ENCODE assay signal across 10 cellular contexts in genomic region chr17:47820023-47820789, GRCh38. TPM values are rescaled to one million over a fixed set of nuclear protein-coding genes. Genes with fewer than 3 reads are reported as not detected.
DNase-seq lines count a peak whose midpoint lies in the region; TF ChIP-seq lines count a peak whose summit lies in the region.
"Had no signal": no experiment of that assay in that cellular context is flagged by ENCODE, and none has a peak within 500 bp of the region (broad histone marks: within the 10 kb centered on the region; RNA-seq: fewer than 3 reads in every experiment).

No MANE protein-coding gene starts in this region.

- peak overlapping the region; percentile 86 for H3K27ac Mint-ChIP-seq in T-helper 2 cell treated with Interferon-gamma antibody and Interleukin-4, amounts not matched to agents 5 μg/mL and 100 μg/mL, for 36 hours

- H3K36me3 ChIP-seq in skeletal muscle satellite cell (ENCODE audit: insufficient read depth, low read length) (peaks cover 36% of the 10 kb centered on the region), esophagus squamous epithelium (peaks cover 16 to 69% (median 21%) of the 10 kb centered on the region in 3 donors)

- 55 to 56% methylated on average over 6 to 9 of the region's 12 CpGs for WGBS in esophagus squamous epithelium, 2 donors

- no peak for TF ChIP-seq POLR2A in esophagus squamous epithelium (IDR thresholded peaks at IDR 0.05)

- H3K4me3 ChIP-seq in fibroblast of villous mesenchyme (ENCODE audit: low read depth, low read length) (peak overlapping the region; percentile 72), skeletal muscle satellite cell (ENCODE audit: low read length) (peak overlapping the region; percentile 77), esophagus squamous epithelium (peak overlapping the region in 1 of 4 donors; percentile 69)

- no peak overlapping the region for H3K9ac ChIP-seq in skeletal muscle satellite cell (ENCODE audit: low read depth, low read length)

- TF ChIP-seq CTCF in fibroblast of villous mesenchyme (IDR thresholded peaks at IDR 0.05; ENCODE audit: insufficient read depth, low read depth, low read length) (no peak), esophagus squamous epithelium (IDR thresholded peaks at IDR 0.05) (no peak)

- H3K9me3 Mint-ChIP-seq in T-helper 2 cell treated with Interferon-gamma antibody and Interleukin-4, amounts not matched to agents 5 μg/mL and 100 μg/mL, for 36 hours = no peaks in the 10 kb centered on the region

- no peak for DNase-seq in T-helper 2 cell treated with Interferon-gamma antibody and Interleukin-4, amounts not matched to agents 5 μg/mL and 100 μg/mL, for 36 hours (ENCODE audit: low spot score)
- DNase-seq in T-helper 2 cell = no peak
- DNase-seq in RPMI8226 = peak; percentile 37
- DNase-seq in fibroblast of villous mesenchyme (ENCODE audit: low read depth) = no peak
- DNase-seq in GF-D8 (lab: John Stamatoyannopoulos, UW) = no peak
- no peak for DNase-seq in esophagus squamous epithelium (lab: John Stamatoyannopoulos, UW)
- no peak for DNase-seq in NK-92 treated with Interleukin-12 subunit alpha and Interleukin-12 subunit beta, amount 100 ng/mL, for 24 hours (lab: John Stamatoyannopoulos, UW)
- DNase-seq: ACHN; activated CD8-positive, alpha-beta memory T cell treated with anti-CD3 and anti-CD28 coated beads, Interleukin-2, amount 50 U/mL, for 48 hours had no signal

- H3K4me3 Mint-ChIP-seq in T-helper 2 cell treated with Interferon-gamma antibody and Interleukin-4, amounts not matched to agents 5 μg/mL and 100 μg/mL, for 36 hours = peak overlapping the region; percentile 99

- H3K36me3 Mint-ChIP-seq in T-helper 2 cell treated with Interferon-gamma antibody and Interleukin-4, amounts not matched to agents 5 μg/mL and 100 μg/mL, for 36 hours (ENCODE audit: low read depth) = peaks cover 20% of the 10 kb centered on the region

- H3K27me3 Mint-ChIP-seq in T-helper 2 cell treated with Interferon-gamma antibody and Interleukin-4, amounts not matched to agents 5 μg/mL and 100 μg/mL, for 36 hours (ENCODE audit: low read depth) = no peaks in the 10 kb centered on the region

- no peaks in the 10 kb centered on the region for H3K9me3 ChIP-seq in skeletal muscle satellite cell (replicated peaks; ENCODE audit: low read length)
- no peaks in the 10 kb centered on the region for H3K9me3 ChIP-seq in esophagus squamous epithelium

- peak overlapping the region; percentile 89 for H3K4me2 ChIP-seq in skeletal muscle satellite cell (ENCODE audit: low read length)

- peaks cover 21% of the 10 kb centered on the region for H3K4me1 ChIP-seq in skeletal muscle satellite cell (ENCODE audit: control insufficient read depth, insufficient read depth, low read length)
- H3K4me1 ChIP-seq in esophagus squamous epithelium = peaks cover 20 to 30% (median 21%) of the 10 kb centered on the region in 3 donors

- H3K27ac ChIP-seq in esophagus squamous epithelium = peak overlapping the region in 1 of 4 donors; percentile 9

- intact Hi-C loops in esophagus squamous epithelium (cut with DNase I) = no loop called here

- peaks cover 18% of the 10 kb centered on the region for H3K4me1 Mint-ChIP-seq in T-helper 2 cell treated with Interferon-gamma antibody and Interleukin-4, amounts not matched to agents 5 μg/mL and 100 μg/mL, for 36 hours (ENCODE audit: low read depth)

- H3K27me3 ChIP-seq in skeletal muscle satellite cell (ENCODE audit: control insufficient read depth, insufficient read depth, low read length) (no peaks in the 10 kb centered on the region), esophagus squamous epithelium (no peaks in the 10 kb centered on the region)

RNA-seq across cellular contexts. Expression of gene OSBPL7, which starts 1.4 kb away (rescaled TPM):
- total RNA-seq in fibroblast of villous mesenchyme (6.9 and 13.5 TPM in 2 replicates), esophagus squamous epithelium (1 to 10 TPM; 1.1 to 4.6 (median 1.6) TPM)
- total RNA-seq in skeletal muscle satellite cell (2012; rRNA removed) = 2.8 and 5.5 TPM in 2 replicates

RNA-seq across cellular contexts. Expression of gene MRPL10, which starts 11.1 kb away (rescaled TPM):
- total RNA-seq in fibroblast of villous mesenchyme = 20.7 and 24.5 TPM in 2 replicates
- total RNA-seq in skeletal muscle satellite cell (2012; rRNA removed) = 27.1 and 29.1 TPM in 2 replicates
- 10 to 100 TPM; 23.2 to 36.6 (median 30.0) TPM for total RNA-seq in esophagus squamous epithelium

RNA-seq across cellular contexts. Expression of gene LRRC46, which starts 11.3 kb away (rescaled TPM):
- total RNA-seq in fibroblast of villous mesenchyme (under 0.01 and 0.32 TPM in 2 replicates), esophagus squamous epithelium (under 1 TPM in 1 of 4 donors, not detected in 3; 0.18 TPM)
- 0.22 TPM in 1 of 2 replicates, not detected in the other for total RNA-seq in skeletal muscle satellite cell (2012; rRNA removed)

RNA-seq across cellular contexts. Expression of gene SCRN2, which starts 20.9 kb away (rescaled TPM):
- total RNA-seq in fibroblast of villous mesenchyme = 25.0 and 33.2 TPM in 2 replicates
- total RNA-seq in skeletal muscle satellite cell (2012; rRNA removed) = 19.4 and 35.0 TPM in 2 replicates
- 10 to 100 TPM; 13.9 to 24.8 (median 17.8) TPM for total RNA-seq in esophagus squamous epithelium

RNA-seq across cellular contexts. Expression of gene SP6, which starts 30.8 kb away (rescaled TPM):
- total RNA-seq in fibroblast of villous mesenchyme (under 0.01 TPM in 2 replicates), esophagus squamous epithelium (1 to 10 TPM; 1.1 to 6.4 (median 3.8) TPM)
- under 0.01 TPM in 1 of 2 replicates, not detected in the other for total RNA-seq in skeletal muscle satellite cell (2012; rRNA removed)
